ENCODE assay signal across 21 cellular contexts in genomic region chr13:98158172-98158907, GRCh38. TPM values are rescaled to one million over a fixed set of nuclear protein-coding genes. Genes with fewer than 3 reads are reported as not detected.
"Had no signal": no experiment of that assay in that cellular context is flagged by ENCODE, and none has a peak within 500 bp of the region (broad histone marks: within the 10 kb centered on the region; RNA-seq: fewer than 3 reads in every experiment).

No MANE protein-coding gene starts in this region.

- ATAC-seq: activated CD8-positive, alpha-beta T cell treated with anti-CD3 and anti-CD28 coated beads, Interleukin-2, amount 10 ng/mL, durations not matched to agents 7 days and 5 days; body of pancreas; naive thymus-derived CD8-positive, alpha-beta T cell had no signal

- H3K27me3 ChIP-seq: body of pancreas, esophagus squamous epithelium had no signal

- H3K4me3 ChIP-seq: body of pancreas, coronary artery, esophagus squamous epithelium, lung, skin epidermis had no signal

- DNase-seq: activated B cell treated with CpG ODN at 0.5 μM for 24 hours; activated CD4-positive, alpha-beta T cell treated with anti-CD3 and anti-CD28 coated beads for 48 hours; activated CD8-positive, alpha-beta memory T cell treated with anti-CD3 and anti-CD28 coated beads, Interleukin-2, amount 50 U/mL, for 4 hours; activated CD8-positive, alpha-beta T cell treated with anti-CD3 and anti-CD28 coated beads, Interleukin-2, amount 10 ng/mL, durations not matched to agents 7 days and 5 days; activated gamma-delta T cell; activated T-cell treated with anti-CD3 and anti-CD28 coated beads, Interleukin-2, amount 50 U/mL, for 48 hours; amniotic stem cell; esophagus squamous epithelium; foreskin fibroblast; glutamatergic neuron; naive thymus-derived CD8-positive, alpha-beta T cell; posterior cingulate gyrus; stimulated activated CD4-positive, alpha-beta T cell treated with anti-CD3 and anti-CD28 coated beads, Interleukin-4, amount 100 ng/mL, for 24 hours; stimulated activated naive CD4-positive, alpha-beta T cell; substantia nigra; T-helper 2 cell had no signal

- H3K36me3 ChIP-seq: esophagus squamous epithelium had no signal

- H3K4me1 ChIP-seq: esophagus squamous epithelium had no signal

- H3K9me3 ChIP-seq: body of pancreas, esophagus squamous epithelium had no signal

- H3K27ac ChIP-seq: body of pancreas, coronary artery, esophagus squamous epithelium, skin epidermis had no signal

RNA-seq across cellular contexts. Expression of gene RNF113B, which starts 18.7 kb away (rescaled TPM):
- total RNA-seq: activated B cell treated with CpG ODN at 0.5 μM for 24 hours; activated CD8-positive, alpha-beta T cell treated with anti-CD3 and anti-CD28 coated beads, Interleukin-2, amount 10 ng/mL, durations not matched to agents 7 days and 5 days; body of pancreas; esophagus squamous epithelium; lung; mononuclear cell; naive thymus-derived CD8-positive, alpha-beta T cell had no signal
- polyA plus RNA-seq: lung; naive thymus-derived CD8-positive, alpha-beta T cell had no signal
